ENCODE assay signal across 8 cellular contexts in the genomic region with DNA sequence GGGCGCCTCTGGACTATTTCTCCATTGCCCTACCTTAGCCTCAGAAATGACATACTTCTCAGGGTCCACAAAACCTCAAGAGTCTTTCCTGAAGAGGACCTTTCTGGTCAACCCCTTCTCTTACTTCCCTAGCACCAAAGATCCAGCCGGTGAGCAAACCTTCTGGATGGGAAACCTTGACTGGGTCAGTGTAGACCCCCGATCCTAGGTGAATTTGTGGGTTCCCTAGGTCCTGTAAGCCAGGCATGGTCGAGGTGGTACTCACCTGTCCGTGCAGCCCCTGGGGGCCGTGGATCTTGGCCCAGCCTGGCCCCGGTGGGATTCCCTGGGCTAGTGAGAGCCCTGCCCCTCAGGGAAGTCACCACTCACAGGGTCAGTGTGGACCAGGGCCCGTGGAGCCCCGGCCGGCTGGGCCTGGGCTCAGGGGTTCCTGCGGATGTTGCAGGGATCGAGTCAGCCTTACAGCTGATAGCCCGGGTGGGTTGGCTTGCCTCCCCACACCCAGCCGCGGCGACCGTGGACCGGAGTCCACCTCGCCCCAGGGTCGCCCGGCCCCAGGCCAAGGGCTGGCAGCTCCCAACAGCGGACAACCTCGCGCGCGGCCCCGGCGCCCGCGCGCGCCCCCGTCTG. TPM values are rescaled to one million over a fixed set of nuclear protein-coding genes. Genes with fewer than 3 reads are reported as not detected.
DNase-seq lines count a peak whose midpoint lies in the region; ATAC-seq, FAIRE-seq and TF ChIP-seq lines count a peak whose summit lies in the region.

No MANE protein-coding gene starts in this region.

- H2BK15ac ChIP-seq in IMR-90 (ENCODE audit: low read depth, low read length), result 0 out of 3 replicates have a peak overlapping the region, but pooled peaks have one; percentile 25
- no peak overlapping the region for H2BK15ac ChIP-seq in mesendoderm (replicated peaks; ENCODE audit: low read depth)

- no peak for DNase-seq in Calu3
- no peak for DNase-seq in IMR-90
- DNase-seq in cerebellum (ENCODE audit: low spot score), result peak; percentile 82
- no peak for DNase-seq in mesendoderm
- DNase-seq in vagina (ENCODE audit: extremely low spot score in 2 of 2), result peak in 1 of 2 donors; percentile 88
- DNase-seq in ACHN, result no peak
- DNase-seq in RCC 7860 (ENCODE audit: low spot score), result no peak

- no peak overlapping the region for H2BK20ac ChIP-seq in IMR-90 (ENCODE audit: low read depth, low read length)

- no peaks in the 10 kb centered on the region for H3K9me3 ChIP-seq in IMR-90 (ENCODE audit: control insufficient read depth, insufficient read depth, low read length)
- H3K9me3 ChIP-seq in vagina, result no peaks in the 10 kb centered on the region

- dilution Hi-C loops in IMR-90 (cut with HindIII; ENCODE audit: low sequenced_read_pairs, unreplicated experiment), result no loop called here

- H3K4me1 Mint-ChIP-seq in Calu3 (ENCODE audit: low read depth, unreplicated experiment), result no peaks in the 10 kb centered on the region

- peaks cover 6% of the 10 kb centered on the region for H3K79me2 ChIP-seq in mesendoderm (ENCODE audit: control insufficient read depth, insufficient read depth, low read length)

- H2BK120ac ChIP-seq in IMR-90 (ENCODE audit: low read depth, low read length) (no peak overlapping the region; the same call in 1 of the 2 replicates), mesendoderm (ENCODE audit: low read depth, low read length) (no peak overlapping the region)

- peak overlapping the region; percentile 26 to 66; a peak in 2 of 4 replicates for H4K8ac ChIP-seq in IMR-90 (ENCODE audit: low read depth in 2 of 2, low read length in 2 of 2)
- H4K8ac ChIP-seq in mesendoderm (ENCODE audit: low read depth, low read length), result no peak overlapping the region

- peak overlapping the region; percentile 97 for H3K27ac Mint-ChIP-seq in Calu3 (ENCODE audit: unreplicated experiment)

- H3K4me2 ChIP-seq in IMR-90 (ENCODE audit: low read depth, low read length) (peak overlapping the region; percentile 93), mesendoderm (ENCODE audit: low read length) (peak overlapping the region; percentile 99)

- peak overlapping the region; percentile 93 for H3K14ac ChIP-seq in IMR-90 (replicated peaks; ENCODE audit: low read depth, low read length)

- H3K18ac ChIP-seq in IMR-90 (ENCODE audit: low read depth, low read length) (no peak overlapping the region), mesendoderm (ENCODE audit: low read length) (peak overlapping the region; percentile 91)

- H3K9ac ChIP-seq in IMR-90 (ENCODE audit: low read depth, low read length) (peak overlapping the region; percentile 82), mesendoderm (ENCODE audit: low read length) (peak overlapping the region; percentile 84)

- peak overlapping the region; percentile 99 for H3K4me3 Mint-ChIP-seq in Calu3 (ENCODE audit: low read depth, unreplicated experiment)

- WGBS in IMR-90 (ENCODE audit: extremely low coverage in 2 of 2, insufficient read length in 1 of 2), 2 experiments, result 50% methylated on average over 2 of the region's 33 CpGs; no CpG with 5 or more reads in 1 of the 2 experiments
- no CpG with 5 or more reads among the region's 33 CpGs for WGBS in mesendoderm (ENCODE audit: extremely low coverage, insufficient coverage, low lambda C conversion rate)

- peak overlapping the region; percentile 68 for H4K91ac ChIP-seq in IMR-90 (ENCODE audit: insufficient read depth, low read depth, low read length)

- H2AFZ ChIP-seq in IMR-90 (replicated peaks; ENCODE audit: low read length, poor library complexity), result peak overlapping the region; percentile 99

- no peaks in the 10 kb centered on the region for H4K20me1 ChIP-seq in IMR-90 (ENCODE audit: insufficient read depth, low read length)

- H3K23ac ChIP-seq in IMR-90 (ENCODE audit: low read depth, low read length) (peak overlapping the region; percentile 87), mesendoderm (ENCODE audit: low read length) (peak overlapping the region; percentile 1)

- BruUV-seq in Calu3 (replicated peaks; lab: Mats Ljungman, UMichigan) (no TSS peak), IMR-90 (replicated peaks; lab: Mats Ljungman, UMichigan) (no TSS peak)

- H2BK5ac ChIP-seq in IMR-90 (ENCODE audit: low read depth, low read length, poor library complexity, severe bottlenecking), result peak overlapping the region; percentile 71
- H2BK5ac ChIP-seq in mesendoderm (ENCODE audit: low read length), result no peak overlapping the region

- peaks cover 36% of the 10 kb centered on the region for H3K36me3 ChIP-seq in IMR-90 (ENCODE audit: control insufficient read depth, insufficient read depth, low read length)
- peaks cover 4% of the 10 kb centered on the region for H3K36me3 ChIP-seq in mesendoderm (ENCODE audit: control insufficient read depth, insufficient read depth, low read length)
- H3K36me3 ChIP-seq in vagina, result peaks cover 12 to 53% of the 10 kb centered on the region in 2 donors

- CTCF ChIA-PET in Calu3 (lab: Charles Lee) (interaction anchor here (1.0 to 1.8 kb wide), 5 partner anchors 11 to 66 kb away, joined by 3 to 7 read pairs (median 4); partner anchors contain the start of genes CNPPD1, GLB1L and STK16), IMR-90 (lab: Yijun Ruan, JAX) (interaction anchor here (1.3 kb wide), 1 partner anchor 66 kb away, joined by 8 read pairs; no protein-coding TSS in a partner anchor)

- in situ Hi-C loops in IMR-90 (cut with MboI; ENCODE audit: low sequenced_read_pairs), result no loop called here
- in situ Hi-C loops in ACHN (cut with HindIII; ENCODE audit: low pct_ligation_motif_present, low pct_unique_long_range_greater_than_20kb, low sequenced_read_pairs), result no loop called here

- H3K4me3 ChIP-seq in IMR-90 (ENCODE audit: insufficient read depth, low read depth, low read length) (peak overlapping the region; percentile 79), mesendoderm (ENCODE audit: low read length) (peak overlapping the region; percentile 88), vagina (peak overlapping the region; percentile 64 to 85)

- intact Hi-C loops in Calu3 (cut with micrococcal nuclease; ENCODE audit: unreplicated experiment) (no loop called here), IMR-90 (cut with micrococcal nuclease) (loop anchor here (1.0 kb wide), 1 partner anchor 65 kb away; no protein-coding TSS in a partner anchor), vagina (cut with DNase I) (no loop called here)

- H3K9me1 ChIP-seq in IMR-90 (ENCODE audit: insufficient read depth, low read length), result peaks cover 8% of the 10 kb centered on the region; the same call in 1 of the 2 replicates

- TF ChIP-seq CTCF in Calu3 (IDR thresholded peaks at IDR 0.05; ENCODE audit: unreplicated experiment) (no peak), IMR-90 (conservative IDR thresholded peaks at IDR 0.05; ENCODE audit: low read depth, low read length) (no peak), vagina (IDR thresholded peaks at IDR 0.05) (no peak)

- H3K36me3 Mint-ChIP-seq in Calu3 (ENCODE audit: insufficient read depth, unreplicated experiment), result peaks cover 52% of the 10 kb centered on the region

- FAIRE-seq in RCC 7860 (lab: Jason Lieb, UNC), result no peak

- peak overlapping the region; percentile 51 for H3K4ac ChIP-seq in IMR-90 (ENCODE audit: low read depth, low read length)
- H3K4ac ChIP-seq in mesendoderm (ENCODE audit: low read depth, low read length), result peak overlapping the region; percentile 64

- H3K79me1 ChIP-seq in IMR-90 (ENCODE audit: low read depth in 1 of 2, low read length in 2 of 2), result peaks cover 46 to 56% of the 10 kb centered on the region in 2 experiments
- peaks cover 12% of the 10 kb centered on the region for H3K79me1 ChIP-seq in mesendoderm (ENCODE audit: low read length)

- peak overlapping the region; percentile 60 for H2AK5ac ChIP-seq in IMR-90 (ENCODE audit: low read depth, low read length)
- H2AK5ac ChIP-seq in mesendoderm (ENCODE audit: low read length), result no peak overlapping the region

- peak overlapping the region; percentile 94 for H2AK9ac ChIP-seq in IMR-90 (replicated peaks; ENCODE audit: low read depth, low read length, poor library complexity)

- TF ChIP-seq POLR2A in IMR-90 (IDR thresholded peaks at IDR 0.05; ENCODE audit: low read depth, low read length) (no peak), vagina (IDR thresholded peaks at IDR 0.05) (no peak)

- POLR2A ChIA-PET in IMR-90 (lab: Charles Lee; ENCODE audit: unreplicated experiment), result interaction anchor here (0.7 to 1.1 kb wide), 2 partner anchors 16 to 20 kb away, joined by 6 to 18 read pairs; no protein-coding TSS in a partner anchor

- H3K27ac ChIP-seq in IMR-90 (ENCODE audit: insufficient read depth, low read length) (peak overlapping the region; percentile 70), mesendoderm (ENCODE audit: low read depth, low read length) (no peak overlapping the region), vagina (peak overlapping the region; percentile 83)

- no peak for TF ChIP-seq RAD21 in IMR-90 (IDR thresholded peaks at IDR 0.05; ENCODE audit: low read length)

- H3K27me3 ChIP-seq in IMR-90 (ENCODE audit: control insufficient read depth, insufficient read depth, low read length) (no peaks in the 10 kb centered on the region), mesendoderm (ENCODE audit: insufficient read depth, low read length, poor library complexity) (no peaks in the 10 kb centered on the region), vagina (no peaks in the 10 kb centered on the region)

- H3K9me3 Mint-ChIP-seq in Calu3 (ENCODE audit: low read depth, unreplicated experiment), result no peaks in the 10 kb centered on the region

- H4K5ac ChIP-seq in IMR-90 (ENCODE audit: low read depth, low read length), result peak overlapping the region; percentile 31
- H4K5ac ChIP-seq in mesendoderm (ENCODE audit: low read length), result no peak overlapping the region

- no peaks in the 10 kb centered on the region for H3K27me3 Mint-ChIP-seq in Calu3 (ENCODE audit: unreplicated experiment)

- H3K56ac ChIP-seq in IMR-90 (ENCODE audit: extremely low read depth, insufficient read depth, low read length), result peak overlapping the region; percentile 69; the same call in 1 of the 2 replicates
- H3K56ac ChIP-seq in mesendoderm (ENCODE audit: low read length), result peak overlapping the region; percentile 87

- peak; percentile 37 for ATAC-seq in GM21526 (IDR thresholded peaks at IDR 0.05; ENCODE audit: low FRiP score, unreplicated experiment)
- peak; percentile 49 for ATAC-seq in IMR-90 (ENCODE audit: low read depth)

- peaks cover 5% of the 10 kb centered on the region for H3K4me1 ChIP-seq in IMR-90 (ENCODE audit: control insufficient read depth, insufficient read depth, low read length)
- peaks cover 4% of the 10 kb centered on the region for H3K4me1 ChIP-seq in mesendoderm (ENCODE audit: control insufficient read depth, low read depth, low read length)
- H3K4me1 ChIP-seq in vagina, result peaks cover 46% of the 10 kb centered on the region

RNA-seq across cellular contexts. Expression of gene ATG9A, which starts 0.6 kb away (rescaled TPM):
- total RNA-seq in Calu3 (2022), result 36.6 and 42.4 TPM in 2 replicates
- total RNA-seq in IMR-90 (2012; rRNA removed), result 27.8 and 35.1 TPM in 2 replicates
- polyA plus RNA-seq in IMR-90 (2012; rRNA removed), result 58.3 and 59.7 TPM in 2 replicates
- polyA plus RNA-seq in IMR-90 (2012; cell fraction: cytosol; rRNA removed), result 28.7 and 55.2 TPM in 2 replicates
- 65.1 and 91.7 TPM in 2 replicates for polyA plus RNA-seq in IMR-90 (2012; cell fraction: nucleus; rRNA removed; ENCODE audit: low replicate concordance)
- total RNA-seq in cerebellum, result 22.0 TPM
- 26.5 TPM for polyA plus RNA-seq in mesendoderm (2013, experiment 1 of 2)
- polyA plus RNA-seq in mesendoderm (2013, experiment 2 of 2), result 26.9 TPM
- 62.4 TPM for total RNA-seq in vagina

RNA-seq across cellular contexts. Expression of gene ANKZF1, which starts 0.7 kb away (rescaled TPM):
- 44.1 and 56.6 TPM in 2 replicates for total RNA-seq in Calu3 (2022)
- 18.3 and 18.6 TPM in 2 replicates for total RNA-seq in IMR-90 (2012; rRNA removed)
- 29.1 and 33.8 TPM in 2 replicates for polyA plus RNA-seq in IMR-90 (2012; rRNA removed)
- 9.8 and 11.4 TPM in 2 replicates for polyA plus RNA-seq in IMR-90 (2012; cell fraction: cytosol; rRNA removed)
- 195 and 339 TPM in 2 replicates for polyA plus RNA-seq in IMR-90 (2012; cell fraction: nucleus; rRNA removed; ENCODE audit: low replicate concordance)
- total RNA-seq in cerebellum, result 43.7 TPM
- 19.4 TPM for polyA plus RNA-seq in mesendoderm (2013, experiment 1 of 2)
- polyA plus RNA-seq in mesendoderm (2013, experiment 2 of 2), result 19.2 TPM
- total RNA-seq in vagina, result 98.7 TPM

RNA-seq across cellular contexts. Expression of gene ABCB6, which starts 10.1 kb away (rescaled TPM):
- 11.7 and 12.1 TPM in 2 replicates for total RNA-seq in Calu3 (2022)
- 10.8 and 12.5 TPM in 2 replicates for total RNA-seq in IMR-90 (2012; rRNA removed)
- 24.3 and 24.7 TPM in 2 replicates for polyA plus RNA-seq in IMR-90 (2012; rRNA removed)
- 12.5 and 13.7 TPM in 2 replicates for polyA plus RNA-seq in IMR-90 (2012; cell fraction: cytosol; rRNA removed)
- 140 and 197 TPM in 2 replicates for polyA plus RNA-seq in IMR-90 (2012; cell fraction: nucleus; rRNA removed; ENCODE audit: low replicate concordance)
- 35.4 TPM for total RNA-seq in cerebellum
- 13.4 TPM for polyA plus RNA-seq in mesendoderm (2013, experiment 1 of 2)
- polyA plus RNA-seq in mesendoderm (2013, experiment 2 of 2), result 13.1 TPM
- total RNA-seq in vagina, result 23.8 TPM

RNA-seq across cellular contexts. Expression of gene GLB1L, which starts 16.4 kb away (rescaled TPM):
- 7.6 and 12.1 TPM in 2 replicates for total RNA-seq in Calu3 (2022)
- 3.6 and 4.1 TPM in 2 replicates for total RNA-seq in IMR-90 (2012; rRNA removed)
- 5.7 and 6.2 TPM in 2 replicates for polyA plus RNA-seq in IMR-90 (2012; rRNA removed)
- polyA plus RNA-seq in IMR-90 (2012; cell fraction: cytosol; rRNA removed), result 4.2 and 4.9 TPM in 2 replicates
- polyA plus RNA-seq in IMR-90 (2012; cell fraction: nucleus; rRNA removed; ENCODE audit: low replicate concordance), result 9.0 and 16.1 TPM in 2 replicates
- 4.4 TPM for total RNA-seq in cerebellum
- 1.7 TPM for polyA plus RNA-seq in mesendoderm (2013, experiment 1 of 2)
- 1.2 TPM for polyA plus RNA-seq in mesendoderm (2013, experiment 2 of 2)
- total RNA-seq in vagina, result 22.8 TPM

RNA-seq across cellular contexts. Expression of gene STK16, which starts 16.4 kb away (rescaled TPM):
- 26.7 and 27.0 TPM in 2 replicates for total RNA-seq in Calu3 (2022)
- total RNA-seq in IMR-90 (2012; rRNA removed), result 35.0 and 44.4 TPM in 2 replicates
- polyA plus RNA-seq in IMR-90 (2012; rRNA removed), result 40.3 and 50.1 TPM in 2 replicates
- polyA plus RNA-seq in IMR-90 (2012; cell fraction: cytosol; rRNA removed), result 45.9 and 72.9 TPM in 2 replicates
- 49.3 and 58.9 TPM in 2 replicates for polyA plus RNA-seq in IMR-90 (2012; cell fraction: nucleus; rRNA removed; ENCODE audit: low replicate concordance)
- 12.1 TPM for total RNA-seq in cerebellum
- polyA plus RNA-seq in mesendoderm (2013, experiment 1 of 2), result 9.0 TPM
- 8.8 TPM for polyA plus RNA-seq in mesendoderm (2013, experiment 2 of 2)
- 12.8 TPM for total RNA-seq in vagina
